In genomic region chr2:69918391-69918790, GRCh38 we compare ENCODE assay signal across 15 cellular contexts. TPM values are rescaled to one million over a fixed set of nuclear protein-coding genes. Genes with fewer than 3 reads are reported as not detected.
DNase-seq lines count a peak whose midpoint lies in the region; ATAC-seq and TF ChIP-seq lines count a peak whose summit lies in the region.
"Had no signal": no experiment of that assay in that cellular context is flagged by ENCODE, and none has a peak within 500 bp of the region (broad histone marks: within the 10 kb centered on the region; RNA-seq: fewer than 3 reads in every experiment).

No MANE protein-coding gene starts in this region.

- peak overlapping the region; percentile 9; the same call in 1 of the 2 replicates for H3K4me3 Mint-ChIP-seq in HFFc6
- peak overlapping the region; percentile 61 for H3K4me3 Mint-ChIP-seq in dendritic cell treated with granulocyte-macrophage colony-stimulating factor and Interleukin-4, amounts not matched to agents 40 ng/mL and 50 ng/mL, for 4 days
- H3K4me3 Mint-ChIP-seq: activated CD8-positive, alpha-beta T cell treated with anti-CD3 and anti-CD28 coated beads, Interleukin-2, amount 10 ng/mL, durations not matched to agents 7 days and 5 days; activated naive CD4-positive, alpha-beta T cell treated with anti-CD3 and anti-CD28 coated beads, Interleukin-2, amount 10 ng/mL, durations not matched to agents 7 days and 5 days had no signal

- intact Hi-C loops in dendritic cell treated with granulocyte-macrophage colony-stimulating factor and Interleukin-4, amounts not matched to agents 40 ng/mL and 50 ng/mL, for 4 days (cut with micrococcal nuclease) = no loop called here

- peak overlapping the region in 11 of 21 experiments; percentile 2 to 89 (median 35) for H3K27ac ChIP-seq in skin epidermis

- no peak for DNase-seq in HFFc6
- DNase-seq in OCI-M1 (lab: John Stamatoyannopoulos, UW) = peak; percentile 65
- DNase-seq in iPS-NIHi11 (ENCODE audit: low spot score) = no peak
- DNase-seq in COLO829 (ENCODE audit: low spot score) = no peak
- DNase-seq: activated CD8-positive, alpha-beta T cell treated with anti-CD3 and anti-CD28 coated beads, Interleukin-2, amount 10 ng/mL, durations not matched to agents 7 days and 5 days; activated naive CD4-positive, alpha-beta T cell treated with anti-CD3 and anti-CD28 coated beads, Interleukin-2, amount 10 ng/mL, durations not matched to agents 7 days and 5 days; Caco-2; hippocampal formation; MM.1S; NCI-H524 treated with DMSO at 0.1 percent for 48 hours had no signal

- peaks cover 31% of the 10 kb centered on the region for H3K4me1 Mint-ChIP-seq in HFFc6 (ENCODE audit: low read depth)
- H3K4me1 Mint-ChIP-seq in dendritic cell treated with granulocyte-macrophage colony-stimulating factor and Interleukin-4, amounts not matched to agents 40 ng/mL and 50 ng/mL, for 4 days (ENCODE audit: low read depth) = peaks cover 31% of the 10 kb centered on the region

- peak overlapping the region; percentile 73 for H3K27ac Mint-ChIP-seq in HFFc6
- H3K27ac Mint-ChIP-seq in dendritic cell treated with granulocyte-macrophage colony-stimulating factor and Interleukin-4, amounts not matched to agents 40 ng/mL and 50 ng/mL, for 4 days = peak overlapping the region; percentile 88
- H3K27ac Mint-ChIP-seq: activated CD8-positive, alpha-beta T cell treated with anti-CD3 and anti-CD28 coated beads, Interleukin-2, amount 10 ng/mL, durations not matched to agents 7 days and 5 days; activated naive CD4-positive, alpha-beta T cell treated with anti-CD3 and anti-CD28 coated beads, Interleukin-2, amount 10 ng/mL, durations not matched to agents 7 days and 5 days; T-helper 1 cell treated with Interleukin-12 subunit alpha and Interleukin-12 subunit beta and Interleukin-4 antibody, amounts not matched to agents 30 μg/mL and 1 μg/mL, for 36 hours had no signal

- 0 out of 2 replicates have a peak, but pooled peaks cover 2% of the 10 kb centered on the region for H3K27me3 Mint-ChIP-seq in HFFc6 (ENCODE audit: insufficient read depth)
- no peaks in the 10 kb centered on the region for H3K27me3 Mint-ChIP-seq in dendritic cell treated with granulocyte-macrophage colony-stimulating factor and Interleukin-4, amounts not matched to agents 40 ng/mL and 50 ng/mL, for 4 days
- H3K27me3 Mint-ChIP-seq: activated naive CD4-positive, alpha-beta T cell treated with anti-CD3 and anti-CD28 coated beads, Interleukin-2, amount 10 ng/mL, durations not matched to agents 7 days and 5 days had no signal

- ATAC-seq in GM19455 (IDR thresholded peaks at IDR 0.05; ENCODE audit: unreplicated experiment) = no peak
- ATAC-seq in GM21723 (IDR thresholded peaks at IDR 0.05; ENCODE audit: unreplicated experiment) = no peak
- ATAC-seq: activated CD8-positive, alpha-beta T cell treated with anti-CD3 and anti-CD28 coated beads, Interleukin-2, amount 10 ng/mL, durations not matched to agents 7 days and 5 days had no signal

- no peaks in the 10 kb centered on the region for H3K9me3 Mint-ChIP-seq in HFFc6
- no peaks in the 10 kb centered on the region for H3K9me3 Mint-ChIP-seq in dendritic cell treated with granulocyte-macrophage colony-stimulating factor and Interleukin-4, amounts not matched to agents 40 ng/mL and 50 ng/mL, for 4 days
- H3K9me3 Mint-ChIP-seq: activated naive CD4-positive, alpha-beta T cell treated with anti-CD3 and anti-CD28 coated beads, Interleukin-2, amount 10 ng/mL, durations not matched to agents 7 days and 5 days; T-helper 1 cell treated with Interleukin-12 subunit alpha and Interleukin-12 subunit beta and Interleukin-4 antibody, amounts not matched to agents 30 μg/mL and 1 μg/mL, for 36 hours had no signal

- 0 out of 2 replicates have a peak, but pooled peaks cover 8% of the 10 kb centered on the region for H3K36me3 Mint-ChIP-seq in HFFc6 (ENCODE audit: low read depth)
- H3K36me3 Mint-ChIP-seq in dendritic cell treated with granulocyte-macrophage colony-stimulating factor and Interleukin-4, amounts not matched to agents 40 ng/mL and 50 ng/mL, for 4 days (ENCODE audit: low read depth) = peaks cover 64% of the 10 kb centered on the region

- no peak overlapping the region for H3K4me3 ChIP-seq in skin epidermis

- no peak for TF ChIP-seq CTCF in HFFc6 (IDR thresholded peaks at IDR 0.05)

RNA-seq across cellular contexts. Expression of gene MXD1, which starts 3.5 kb away (rescaled TPM):
- total RNA-seq in HFFc6 (2021; fragmentation: NEBNext Ultra II Directional; extraction: Animal tissue kit (Norgen Biotek cat#: 25700)) = 1 to 10 TPM; 4.1 to 9.1 (median 6.9) TPM

RNA-seq across cellular contexts. Expression of gene SNRNP27, which starts 24.6 kb away (rescaled TPM):
- 10 to 100 TPM; 46.4 to 62.0 (median 55.7) TPM for total RNA-seq in HFFc6 (2021; fragmentation: NEBNext Ultra II Directional; extraction: Animal tissue kit (Norgen Biotek cat#: 25700))

RNA-seq across cellular contexts. Expression of gene ASPRV1, which starts 43.0 kb away (rescaled TPM):
- total RNA-seq in HFFc6 (2021; fragmentation: NEBNext Ultra II Directional; extraction: Animal tissue kit (Norgen Biotek cat#: 25700)) = under 1 TPM in 2 of 6 experiments, not detected in 4; 0.07 to 0.15 TPM
